In the genomic region with DNA sequence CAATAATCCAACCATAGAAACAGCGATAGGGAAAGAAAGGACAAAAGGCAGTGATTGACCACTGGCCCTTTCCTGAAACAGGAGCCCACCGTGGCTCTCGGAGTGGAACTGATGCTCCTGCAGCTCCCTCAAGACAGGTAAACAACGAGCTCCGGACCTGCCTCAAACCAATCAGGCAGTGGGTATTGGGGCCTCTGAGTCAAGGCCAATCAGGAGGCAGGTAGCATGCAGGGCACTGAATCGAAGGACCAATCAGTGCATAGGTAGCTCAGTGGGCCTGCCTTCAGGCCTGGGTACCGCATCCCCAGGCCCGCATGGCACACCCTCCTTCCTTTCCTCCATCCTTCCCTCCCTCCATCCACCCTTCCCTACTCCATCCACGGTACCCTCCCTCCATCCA, we compare ENCODE assay signal across 26 cellular contexts.
"Had no signal": no experiment of that assay in that cellular context is flagged by ENCODE, and none has a peak within 500 bp of the region (broad histone marks: within the 10 kb centered on the region; RNA-seq: fewer than 3 reads in every experiment).

No MANE protein-coding gene starts in this region.

- H3K27ac ChIP-seq: heart right ventricle, hepatocyte, left lung, lower lobe of right lung, neural progenitor cell, ovary, right atrium auricular region, right lobe of liver, suprapubic skin, tibial nerve, vagina had no signal

- H3K4me3 Mint-ChIP-seq: natural killer cell; nephron progenitor cell; neural progenitor cell; stimulated activated memory B cell treated with anti-CD40 and anti-IgM and Interleukin-4, amounts not matched to agents 10 μg/mL and 1 μg/mL and 100 μg/mL, for 72 hours; type B pancreatic cell had no signal

- H3K9ac ChIP-seq: neural progenitor cell had no signal

- H3K4me2 ChIP-seq: neural progenitor cell, smooth muscle cell had no signal

- H3K27me3 ChIP-seq: neural progenitor cell, ovary, right atrium auricular region, right lobe of liver had no signal

- H3K9me3 Mint-ChIP-seq: natural killer cell, nephron progenitor cell, neural progenitor cell, type B pancreatic cell had no signal

- H2AFZ ChIP-seq: hepatocyte, neural progenitor cell had no signal

- H3K79me2 ChIP-seq: hepatocyte had no signal

- H3K27ac Mint-ChIP-seq: natural killer cell; nephron progenitor cell; neural progenitor cell; progenitor cell of endocrine pancreas; stimulated activated memory B cell treated with anti-CD40 and anti-IgM and Interleukin-4, amounts not matched to agents 10 μg/mL and 1 μg/mL and 100 μg/mL, for 72 hours; type B pancreatic cell had no signal

- H3K9me3 ChIP-seq: heart right ventricle, left lung, lower lobe of right lung, ovary, right atrium auricular region, right lobe of liver, suprapubic skin, tibial nerve, vagina had no signal

- H3K36me3 ChIP-seq: heart right ventricle, left lung, lower lobe of right lung, neural progenitor cell, ovary, right atrium auricular region, right lobe of liver, suprapubic skin, tibial nerve, vagina had no signal

- H3K36me3 Mint-ChIP-seq: natural killer cell; neural progenitor cell; stimulated activated memory B cell treated with anti-CD40 and anti-IgM and Interleukin-4, amounts not matched to agents 10 μg/mL and 1 μg/mL and 100 μg/mL, for 72 hours; type B pancreatic cell had no signal

- H3K4me1 ChIP-seq: left lung, lower lobe of right lung, right atrium auricular region, right lobe of liver, vagina had no signal

- ATAC-seq: heart right ventricle; left colon; left lung; lower lobe of right lung; natural killer cell; right lobe of liver; stimulated activated memory B cell treated with anti-CD40 and anti-IgM and Interleukin-4, amounts not matched to agents 10 μg/mL and 1 μg/mL and 100 μg/mL, for 72 hours had no signal

- H3K4me3 ChIP-seq: heart right ventricle, hepatocyte, left lung, lower lobe of right lung, neural progenitor cell, ovary, right atrium auricular region, right lobe of liver, smooth muscle cell, suprapubic skin, tibial nerve, vagina had no signal

- DNase-seq: heart right ventricle; kidney; left colon; left lung; lower lobe of right lung; mammary epithelial cell; mesenchymal stem cell; natural killer cell; nephron progenitor cell; ovary; right lobe of liver; stimulated activated CD4-positive, alpha-beta T cell treated with anti-CD3 and anti-CD28 coated beads, Interleukin-1b, Interleukin-23, amount 100 ng/mL, for 48 hours; stimulated activated CD4-positive, alpha-beta T cell treated with anti-CD3 and anti-CD28 coated beads, Interleukin-2, amount 100 ng/mL, for 48 hours; stimulated activated CD4-positive, alpha-beta T cell treated with anti-CD3 and anti-CD28 coated beads, Interleukin-4, amount 100 ng/mL, for 4 hours; stimulated activated CD8-positive, alpha-beta memory T cell treated with anti-CD3 and anti-CD28 coated beads, Interleukin-4, amount 100 ng/mL, for 48 hours; stimulated activated naive CD4-positive, alpha-beta T cell treated with Interleukin-2 at 50 U/mL for 16 hours had no signal
